Comparison of ENCODE assay signal across 15 cellular contexts in the genomic region with DNA sequence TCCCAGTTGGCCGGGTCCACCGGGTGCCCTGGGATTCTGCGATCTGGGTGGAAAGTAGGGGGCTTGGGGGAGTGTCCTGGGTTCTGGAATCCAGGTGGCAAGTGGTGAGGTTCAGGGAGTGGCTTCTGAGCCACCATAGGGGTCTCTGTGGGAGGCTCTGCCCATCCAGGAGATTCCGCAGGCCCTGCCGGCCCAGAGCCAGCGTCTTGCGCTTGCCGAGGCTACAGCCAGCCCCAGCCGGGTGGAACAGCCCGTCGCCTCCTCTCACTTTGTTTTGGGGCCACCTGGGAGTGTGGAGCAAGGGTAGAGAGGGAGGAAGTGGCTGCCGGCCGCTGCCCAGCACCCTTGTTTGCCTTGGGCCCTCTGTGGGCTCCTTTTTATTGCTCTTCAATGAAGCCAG.
DNase-seq lines count a peak whose midpoint lies in the region; ATAC-seq and TF ChIP-seq lines count a peak whose summit lies in the region.
"Had no signal": no experiment of that assay in that cellular context is flagged by ENCODE, and none has a peak within 500 bp of the region (broad histone marks: within the 10 kb centered on the region; RNA-seq: fewer than 3 reads in every experiment).

No MANE protein-coding gene starts in this region.

- no peak overlapping the region for H3K4me3 Mint-ChIP-seq in GM23338
- H3K4me3 Mint-ChIP-seq in mesothelial cell of epicardium = no peak overlapping the region
- H3K4me3 Mint-ChIP-seq: activated naive CD8-positive, alpha-beta T cell; CD8-positive, alpha-beta T cell; T-helper 17 cell had no signal

- no peaks in the 10 kb centered on the region for H3K27me3 ChIP-seq in GM23338 (ENCODE audit: insufficient read depth)
- H3K27me3 ChIP-seq in gastroesophageal sphincter = no peaks in the 10 kb centered on the region
- H3K27me3 ChIP-seq in stomach = no peaks in the 10 kb centered on the region

- WGBS in gastroesophageal sphincter (ENCODE audit: low coverage in 1 of 2), 2 donors = 37% methylated on average over 2 of the region's 13 CpGs; no CpG with 5 or more reads in 1 of the 2 donors
- 27 to 58% (median 55%) methylated on average over 10 to 13 of the region's 13 CpGs for WGBS in stomach, 5 donors

- H3K4me2 ChIP-seq in GM23338 = no peak overlapping the region

- H3K4me1 ChIP-seq in GM23338 (ENCODE audit: insufficient read depth) (no peaks in the 10 kb centered on the region), gastroesophageal sphincter (peaks cover 0 to 65% (median 17%) of the 10 kb centered on the region in 3 donors), stomach (peaks cover 22 to 66% (median 36%) of the 10 kb centered on the region in 4 donors)

- peaks cover 3% of the 10 kb centered on the region for H3K27me3 Mint-ChIP-seq in GM23338 (ENCODE audit: insufficient read depth, low read depth, poor library complexity)
- no peaks in the 10 kb centered on the region for H3K27me3 Mint-ChIP-seq in mesothelial cell of epicardium (ENCODE audit: low read depth)
- H3K27me3 Mint-ChIP-seq: activated naive CD8-positive, alpha-beta T cell; T-helper 17 cell had no signal

- peaks cover 24% of the 10 kb centered on the region for H3K36me3 Mint-ChIP-seq in GM23338 (ENCODE audit: low read depth)
- peaks cover 18% of the 10 kb centered on the region for H3K36me3 Mint-ChIP-seq in mesothelial cell of epicardium
- H3K36me3 Mint-ChIP-seq: activated naive CD8-positive, alpha-beta T cell; CD8-positive, alpha-beta T cell had no signal

- no peak overlapping the region for H3K4me3 ChIP-seq in GM23338
- H3K4me3 ChIP-seq in gastroesophageal sphincter = no peak overlapping the region
- H3K4me3 ChIP-seq in stomach = no peak overlapping the region

- H3K4me1 Mint-ChIP-seq in GM23338 (no peaks in the 10 kb centered on the region), mesothelial cell of epicardium (peaks cover 10% of the 10 kb centered on the region)

- no peaks in the 10 kb centered on the region for H3F3A ChIP-seq in GM23338 (replicated peaks; ENCODE audit: low read depth)

- ATAC-seq in GM23338 (peak; percentile 42), gastroesophageal sphincter (peak; percentile 39), HG03439 (IDR thresholded peaks at IDR 0.05; ENCODE audit: unreplicated experiment) (no peak)
- ATAC-seq: CD8-positive, alpha-beta T cell; T-helper 17 cell had no signal

- no peak for TF ChIP-seq POLR2A in gastroesophageal sphincter (IDR thresholded peaks at IDR 0.05)
- no peak for TF ChIP-seq POLR2A in stomach (IDR thresholded peaks at IDR 0.05)

- DNase-seq in GM23338 (ENCODE audit: low spot score) (no peak), mesothelial cell of epicardium (ENCODE audit: low spot score in 2 of 2, unreplicated experiment in 2 of 2) (no peak), stomach (no peak), germinal center (ENCODE audit: low spot score) (no peak), COLO829 (ENCODE audit: low spot score) (no peak)
- DNase-seq in stimulated activated CD4-positive, alpha-beta T cell treated with anti-CD3 and anti-CD28 coated beads, Interleukin-12 subunit alpha, Interleukin-12 subunit beta, amount 100 ng/mL, for 4 hours = no peak
- DNase-seq: ACHN; activated T-cell treated with anti-CD3 and anti-CD28 coated beads for 4 hours; CD8-positive, alpha-beta T cell; SHP77 treated with DMSO at 0.1 percent for 48 hours; stimulated activated naive CD4-positive, alpha-beta T cell treated with Interleukin-2 at 50 U/mL for 16 hours; T-helper 17 cell had no signal

- intact Hi-C loops in stomach (cut with DNase I; ENCODE audit: low total_unique reads) = no loop called here

- H3K27ac Mint-ChIP-seq in GM23338 = peak overlapping the region; percentile 83; the same call in 1 of the 2 replicates
- H3K27ac Mint-ChIP-seq in mesothelial cell of epicardium = peak overlapping the region; percentile 80
- H3K27ac Mint-ChIP-seq: activated naive CD8-positive, alpha-beta T cell; CD8-positive, alpha-beta T cell; T-helper 17 cell had no signal

- H3K79me2 ChIP-seq in GM23338 (replicated peaks; ENCODE audit: insufficient read depth) = no peaks in the 10 kb centered on the region

- H3K27ac ChIP-seq in GM23338 (ENCODE audit: low read depth) = peak overlapping the region; percentile 86; the same call in 1 of the 2 replicates
- peak overlapping the region; percentile 44 to 92 (median 88) for H3K27ac ChIP-seq in gastroesophageal sphincter
- peak overlapping the region; percentile 9 to 89 (median 75) for H3K27ac ChIP-seq in stomach

- no peak for TF ChIP-seq CTCF in GM23338 (conservative IDR thresholded peaks at IDR 0.05; ENCODE audit: low read depth in 2 of 2)
- TF ChIP-seq CTCF in gastroesophageal sphincter (IDR thresholded peaks at IDR 0.05) = no peak
- no peak for TF ChIP-seq CTCF in mesothelial cell of epicardium (IDR thresholded peaks at IDR 0.05; ENCODE audit: unreplicated experiment)
- TF ChIP-seq CTCF in stomach (IDR thresholded peaks at IDR 0.05) = no peak

- H3K9me3 ChIP-seq in gastroesophageal sphincter (no peaks in the 10 kb centered on the region), stomach (no peaks in the 10 kb centered on the region)

- H3K9me2 ChIP-seq in GM23338 (ENCODE audit: insufficient read depth) = no peaks in the 10 kb centered on the region

- H3K9me3 Mint-ChIP-seq in GM23338 (no peaks in the 10 kb centered on the region; the same call in 2 of the 3 replicates), mesothelial cell of epicardium (no peaks in the 10 kb centered on the region)
- H3K9me3 Mint-ChIP-seq: CD8-positive, alpha-beta T cell had no signal

- no peaks in the 10 kb centered on the region for H4K20me1 ChIP-seq in GM23338 (replicated peaks; ENCODE audit: insufficient read depth)

- H2AFZ ChIP-seq in GM23338 = no peak overlapping the region

- no peak for TF ChIP-seq EP300 in gastroesophageal sphincter (IDR thresholded peaks at IDR 0.05)
- no peak for TF ChIP-seq EP300 in stomach (IDR thresholded peaks at IDR 0.05)

- H3K36me3 ChIP-seq in GM23338 (ENCODE audit: insufficient read depth) = no peaks in the 10 kb centered on the region
- H3K36me3 ChIP-seq in gastroesophageal sphincter = peaks cover 0 to 36% of the 10 kb centered on the region in 2 donors
- peaks cover 9 to 51% (median 47%) of the 10 kb centered on the region in 4 donors for H3K36me3 ChIP-seq in stomach

TF ChIP-seq in GM23338, 12 proteins besides CTCF, POLR2A, EP300 and RAD21 (continues in another document):
- TF ChIP-seq, protein P1, sequence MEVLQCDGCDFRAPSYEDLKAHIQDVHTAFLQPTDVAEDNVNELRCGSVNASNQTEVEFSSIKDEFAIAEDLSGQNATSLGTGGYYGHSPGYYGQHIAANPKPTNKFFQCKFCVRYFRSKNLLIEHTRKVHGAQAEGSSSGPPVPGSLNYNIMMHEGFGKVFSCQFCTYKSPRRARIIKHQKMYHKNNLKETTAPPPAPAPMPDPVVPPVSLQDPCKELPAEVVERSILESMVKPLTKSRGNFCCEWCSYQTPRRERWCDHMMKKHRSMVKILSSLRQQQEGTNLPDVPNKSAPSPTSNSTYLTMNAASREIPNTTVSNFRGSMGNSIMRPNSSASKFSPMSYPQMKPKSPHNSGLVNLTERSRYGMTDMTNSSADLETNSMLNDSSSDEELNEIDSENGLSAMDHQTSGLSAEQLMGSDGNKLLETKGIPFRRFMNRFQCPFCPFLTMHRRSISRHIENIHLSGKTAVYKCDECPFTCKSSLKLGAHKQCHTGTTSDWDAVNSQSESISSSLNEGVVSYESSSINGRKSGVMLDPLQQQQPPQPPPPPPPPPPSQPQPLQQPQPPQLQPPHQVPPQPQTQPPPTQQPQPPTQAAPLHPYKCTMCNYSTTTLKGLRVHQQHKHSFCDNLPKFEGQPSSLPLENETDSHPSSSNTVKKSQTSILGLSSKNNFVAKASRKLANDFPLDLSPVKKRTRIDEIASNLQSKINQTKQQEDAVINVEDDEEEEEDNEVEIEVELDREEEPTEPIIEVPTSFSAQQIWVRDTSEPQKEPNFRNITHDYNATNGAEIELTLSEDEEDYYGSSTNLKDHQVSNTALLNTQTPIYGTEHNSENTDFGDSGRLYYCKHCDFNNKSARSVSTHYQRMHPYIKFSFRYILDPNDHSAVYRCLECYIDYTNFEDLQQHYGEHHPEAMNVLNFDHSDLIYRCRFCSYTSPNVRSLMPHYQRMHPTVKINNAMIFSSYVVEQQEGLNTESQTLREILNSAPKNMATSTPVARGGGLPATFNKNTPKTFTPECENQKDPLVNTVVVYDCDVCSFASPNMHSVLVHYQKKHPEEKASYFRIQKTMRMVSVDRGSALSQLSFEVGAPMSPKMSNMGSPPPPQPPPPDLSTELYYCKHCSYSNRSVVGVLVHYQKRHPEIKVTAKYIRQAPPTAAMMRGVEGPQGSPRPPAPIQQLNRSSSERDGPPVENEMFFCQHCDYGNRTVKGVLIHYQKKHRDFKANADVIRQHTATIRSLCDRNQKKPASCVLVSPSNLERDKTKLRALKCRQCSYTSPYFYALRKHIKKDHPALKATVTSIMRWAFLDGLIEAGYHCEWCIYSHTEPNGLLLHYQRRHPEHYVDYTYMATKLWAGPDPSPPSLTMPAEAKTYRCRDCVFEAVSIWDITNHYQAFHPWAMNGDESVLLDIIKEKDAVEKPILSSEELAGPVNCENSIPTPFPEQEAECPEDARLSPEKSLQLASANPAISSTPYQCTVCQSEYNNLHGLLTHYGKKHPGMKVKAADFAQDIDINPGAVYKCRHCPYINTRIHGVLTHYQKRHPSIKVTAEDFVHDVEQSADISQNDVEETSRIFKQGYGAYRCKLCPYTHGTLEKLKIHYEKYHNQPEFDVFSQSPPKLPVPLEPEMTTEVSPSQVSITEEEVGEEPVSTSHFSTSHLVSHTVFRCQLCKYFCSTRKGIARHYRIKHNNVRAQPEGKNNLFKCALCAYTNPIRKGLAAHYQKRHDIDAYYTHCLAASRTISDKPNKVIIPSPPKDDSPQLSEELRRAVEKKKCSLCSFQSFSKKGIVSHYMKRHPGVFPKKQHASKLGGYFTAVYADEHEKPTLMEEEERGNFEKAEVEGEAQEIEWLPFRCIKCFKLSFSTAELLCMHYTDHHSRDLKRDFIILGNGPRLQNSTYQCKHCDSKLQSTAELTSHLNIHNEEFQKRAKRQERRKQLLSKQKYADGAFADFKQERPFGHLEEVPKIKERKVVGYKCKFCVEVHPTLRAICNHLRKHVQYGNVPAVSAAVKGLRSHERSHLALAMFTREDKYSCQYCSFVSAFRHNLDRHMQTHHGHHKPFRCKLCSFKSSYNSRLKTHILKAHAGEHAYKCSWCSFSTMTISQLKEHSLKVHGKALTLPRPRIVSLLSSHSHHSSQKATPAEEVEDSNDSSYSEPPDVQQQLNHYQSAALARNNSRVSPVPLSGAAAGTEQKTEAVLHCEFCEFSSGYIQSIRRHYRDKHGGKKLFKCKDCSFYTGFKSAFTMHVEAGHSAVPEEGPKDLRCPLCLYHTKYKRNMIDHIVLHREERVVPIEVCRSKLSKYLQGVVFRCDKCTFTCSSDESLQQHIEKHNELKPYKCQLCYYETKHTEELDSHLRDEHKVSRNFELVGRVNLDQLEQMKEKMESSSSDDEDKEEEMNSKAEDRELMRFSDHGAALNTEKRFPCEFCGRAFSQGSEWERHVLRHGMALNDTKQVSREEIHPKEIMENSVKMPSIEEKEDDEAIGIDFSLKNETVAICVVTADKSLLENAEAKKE (CRISPR knock-in tag; IDR thresholded peaks at IDR 0.05) = no peak
- no peak for TF ChIP-seq ZNF114 (CRISPR knock-in tag; IDR thresholded peaks at IDR 0.05)
- TF ChIP-seq JUNB (IDR thresholded peaks at IDR 0.05; ENCODE audit: unreplicated experiment) = no peak
- no peak for TF ChIP-seq NANOG (IDR thresholded peaks at IDR 0.05; ENCODE audit: borderline replicate concordance)
